7 cellular contexts compared by ENCODE assay signal in genomic region chr7:102616507-102617125, GRCh38. TPM values are rescaled to one million over a fixed set of nuclear protein-coding genes. Genes with fewer than 3 reads are reported as not detected.
DNase-seq lines count a peak whose midpoint lies in the region; ATAC-seq and TF ChIP-seq lines count a peak whose summit lies in the region.
"Not testable (repeated sequence)": the region's sequence is repeated elsewhere in the genome, so short reads cannot be mapped to it uniquely, and the experiment has no call there.

RASA4 (minus strand) TSS chr7:102616756; CDS start chr7:102616689, 67 bp downstream.

- H3K9ac ChIP-seq in HUES6 (ENCODE audit: low read length) = not testable (repeated sequence)

- WGBS in iPS DF 6.9 (ENCODE audit: insufficient coverage, insufficient read length) = no CpG with 5 or more reads among the region's 62 CpGs
- WGBS in prostate gland = no CpG with 5 or more reads among the region's 62 CpGs

- TF ChIP-seq CTCF in prostate gland (IDR thresholded peaks at IDR 0.05) = not testable (repeated sequence)

- H3K4me3 ChIP-seq in HUES6 (ENCODE audit: low read depth, low read length) = peak within 1 kb of the TSS; percentile 47; the same call in 1 of the 2 replicates
- peak within 1 kb of the TSS; percentile 32; the same call in 1 of the 2 replicates for H3K4me3 ChIP-seq in iPS DF 6.9 (ENCODE audit: low read length)
- peak within 1 kb of the TSS; percentile 31 to 46 for H3K4me3 ChIP-seq in prostate gland

- peak within 1 kb of the TSS; percentile 34 for H3K4me3 Mint-ChIP-seq in central memory CD8-positive, alpha-beta T cell

- not testable (repeated sequence) for H3K36me3 Mint-ChIP-seq in central memory CD8-positive, alpha-beta T cell (ENCODE audit: insufficient read depth)

- not testable (repeated sequence) for H3K27me3 Mint-ChIP-seq in central memory CD8-positive, alpha-beta T cell

- H3K27ac ChIP-seq in HUES6 (ENCODE audit: low read depth, low read length); iPS DF 6.9 (ENCODE audit: low read length); prostate gland: not testable (repeated sequence)

- not testable (repeated sequence) for H3K9me3 ChIP-seq in HUES6 (ENCODE audit: control insufficient read depth, insufficient read depth, low read depth, low read length); iPS DF 6.9 (ENCODE audit: control insufficient read depth, insufficient read depth, low read length); prostate gland

- not testable (repeated sequence) for H3K9me3 Mint-ChIP-seq in central memory CD8-positive, alpha-beta T cell

- peak; percentile 45 for ATAC-seq in GM18519 (IDR thresholded peaks at IDR 0.05; ENCODE audit: low FRiP score, unreplicated experiment)
- ATAC-seq in HG02571 (IDR thresholded peaks at IDR 0.05; ENCODE audit: unreplicated experiment) = peak; percentile 64
- ATAC-seq in central memory CD8-positive, alpha-beta T cell (replicated peaks; ENCODE audit: extremely low read depth, poor library complexity, severe bottlenecking) = peak; percentile 96

- TF ChIP-seq POLR2A in prostate gland (IDR thresholded peaks at IDR 0.05) = not testable (repeated sequence)

- intact Hi-C loops in prostate gland (cut with DNase I) = not testable (repeated sequence)

- not testable (repeated sequence) for H3K27ac Mint-ChIP-seq in central memory CD8-positive, alpha-beta T cell (ENCODE audit: low read depth)

- H3K4me1 Mint-ChIP-seq in central memory CD8-positive, alpha-beta T cell = not testable (repeated sequence)

- not testable (repeated sequence) for H3K36me3 ChIP-seq in HUES6 (ENCODE audit: control insufficient read depth, insufficient read depth, low read length); iPS DF 6.9 (ENCODE audit: control insufficient read depth, insufficient read depth, low read length); prostate gland

- H3K27me3 ChIP-seq in HUES6 (ENCODE audit: control insufficient read depth, insufficient read depth, low read length); iPS DF 6.9 (ENCODE audit: control insufficient read depth, insufficient read depth, low read length); prostate gland (replicated peaks; ENCODE audit: insufficient read depth): not testable (repeated sequence)

- not testable (repeated sequence) for H3K4me1 ChIP-seq in HUES6 (ENCODE audit: control insufficient read depth, insufficient read depth, low read length); iPS DF 6.9 (ENCODE audit: control insufficient read depth, insufficient read depth, low read length); prostate gland (replicated peaks)

- DNase-seq in activated CD4-positive, alpha-beta T cell treated with anti-CD3 and anti-CD28 coated beads for 4 hours = peak; percentile 13 to 20
- peak in 1 of 2 donors; percentile 46 for DNase-seq in central memory CD8-positive, alpha-beta T cell (ENCODE audit: low spot score in 2 of 2)
- DNase-seq in iPS DF 6.9 (ENCODE audit: low read depth, low spot score) = not testable (repeated sequence)
- DNase-seq in prostate gland (ENCODE audit: low spot score) = peak; percentile 36

RNA-seq across cellular contexts. Expression of gene RASA4, which starts in this region (rescaled TPM):
- total RNA-seq in prostate gland = 10 to 100 TPM; 10.5 to 59.6 TPM

Comparison
In these comparisons a context has a peak if more than half of its experiments do, and no peak if none do; other contexts are left out.
1. ATAC-seq: peak in every context shown above with its lines; median percentile 96 in central memory CD8-positive, alpha-beta T cell; 64 in HG02571; 45 in GM18519.